26 cellular contexts compared by ENCODE assay signal in genomic region chr6:16564430-16564829, GRCh38.
A peak's percentile ranks its signal among the peaks of the same experiment; 100 is the strongest.
DNase-seq lines count a peak whose midpoint lies in the region; ATAC-seq, FAIRE-seq and TF ChIP-seq lines count a peak whose summit lies in the region.
"Had no signal": no experiment of that assay in that cellular context is flagged by ENCODE, and none has a peak within 500 bp of the region (broad histone marks: within the 10 kb centered on the region; RNA-seq: fewer than 3 reads in every experiment).

No MANE protein-coding gene starts in this region.

- no peaks in the 10 kb centered on the region for H3K27me3 Mint-ChIP-seq in osteocyte (ENCODE audit: unreplicated experiment)
- H3K27me3 Mint-ChIP-seq: activated CD8-positive, alpha-beta memory T cell treated with anti-CD3 and anti-CD28 coated beads, Interleukin-2, amount 10 ng/mL, durations not matched to agents 7 days and 5 days; stimulated activated memory B cell treated with anti-CD40 and anti-IgM and Interleukin-4, amounts not matched to agents 10 μg/mL and 1 μg/mL and 100 μg/mL, for 72 hours had no signal

- H3K4me3 ChIP-seq in fibroblast of lung (replicated peaks in 1 of 4; ENCODE audit: control extremely low read depth in 1 of 4, insufficient read depth in 1 of 4, low read depth in 3 of 4, low read length in 4 of 4): no peak overlapping the region
- H3K4me3 ChIP-seq: left lung had no signal

- H3K4me1 Mint-ChIP-seq in osteocyte (ENCODE audit: unreplicated experiment): no peaks in the 10 kb centered on the region

- H3K27ac ChIP-seq in fibroblast of lung (ENCODE audit: insufficient read depth, low read length): no peak overlapping the region
- H3K27ac ChIP-seq: left lung, neutrophil had no signal

- no peaks in the 10 kb centered on the region for H3K4me1 ChIP-seq in fibroblast of lung (ENCODE audit: control insufficient read depth, extremely low read depth, insufficient read depth, low read length)
- H3K4me1 ChIP-seq: left lung had no signal

- no peaks in the 10 kb centered on the region for H3K9me3 ChIP-seq in fibroblast of lung (ENCODE audit: control insufficient read depth, insufficient read depth, low read depth, low read length)
- H3K9me3 ChIP-seq: left lung, neutrophil had no signal

- peak overlapping the region; percentile 50 for H3K27ac Mint-ChIP-seq in osteocyte (ENCODE audit: unreplicated experiment)
- H3K27ac Mint-ChIP-seq: activated CD8-positive, alpha-beta memory T cell treated with anti-CD3 and anti-CD28 coated beads, Interleukin-2, amount 10 ng/mL, durations not matched to agents 7 days and 5 days; stimulated activated memory B cell treated with anti-CD40 and anti-IgM and Interleukin-4, amounts not matched to agents 10 μg/mL and 1 μg/mL and 100 μg/mL, for 72 hours had no signal

- H3K27me3 ChIP-seq in fibroblast of lung (ENCODE audit: control insufficient read depth, insufficient read depth, low read length): no peaks in the 10 kb centered on the region
- H3K27me3 ChIP-seq: left lung, neutrophil had no signal

- no peak overlapping the region for H3K4me3 Mint-ChIP-seq in osteocyte (ENCODE audit: unreplicated experiment)
- H3K4me3 Mint-ChIP-seq: activated CD8-positive, alpha-beta memory T cell treated with anti-CD3 and anti-CD28 coated beads, Interleukin-2, amount 10 ng/mL, durations not matched to agents 7 days and 5 days; stimulated activated memory B cell treated with anti-CD40 and anti-IgM and Interleukin-4, amounts not matched to agents 10 μg/mL and 1 μg/mL and 100 μg/mL, for 72 hours had no signal

- DNase-seq in H54 (ENCODE audit: insufficient read length, low spot score) (no peak), fibroblast of lung (ENCODE audit: low read depth in 2 of 2) (peak; percentile 28 to 55), osteocyte (ENCODE audit: extremely low spot score, unreplicated experiment) (no peak), inferior parietal cortex (ENCODE audit: extremely low spot score) (no peak), NCI-H1417 treated with DMSO at 0.1 percent for 48 hours (lab: John Stamatoyannopoulos, UW) (no peak)
- DNase-seq: activated CD4-positive, alpha-beta T cell treated with anti-CD3 and anti-CD28 coated beads, Interleukin-2, amount 50 U/mL, for 4 hours; activated CD8-positive, alpha-beta memory T cell treated with anti-CD3 and anti-CD28 coated beads, Interleukin-2, amount 10 ng/mL, durations not matched to agents 7 days and 5 days; activated T-cell treated with anti-CD3 and anti-CD28 coated beads, Interleukin-2, amount 50 U/mL, for 48 hours; DMS53; Kasumi-1; left lung; mesendoderm; NCI-H1436; NCI-H2081 treated with DMSO at 0.1 percent for 48 hours; NCI-H2227 treated with DMSO at 0.1 percent for 48 hours; NCI-H526; T-helper 2 cell; trophoblast cell had no signal

- no peak overlapping the region for H3K9ac ChIP-seq in fibroblast of lung (ENCODE audit: insufficient read depth, low read length)

- TF ChIP-seq POLR2A in H54 (IDR thresholded peaks at IDR 0.05; ENCODE audit: low read depth, low read length): no peak

- H2AFZ ChIP-seq in fibroblast of lung (ENCODE audit: low read length): no peak overlapping the region

- H3K36me3 ChIP-seq in fibroblast of lung (ENCODE audit: control insufficient read depth, insufficient read depth, low read length): no peaks in the 10 kb centered on the region

- FAIRE-seq in H54 (lab: Jason Lieb, UNC): peak; percentile 50
- FAIRE-seq: H1, islet of Langerhans had no signal

- H3K9me3 Mint-ChIP-seq in osteocyte (ENCODE audit: unreplicated experiment): no peaks in the 10 kb centered on the region
- H3K9me3 Mint-ChIP-seq: stimulated activated memory B cell treated with anti-CD40 and anti-IgM and Interleukin-4, amounts not matched to agents 10 μg/mL and 1 μg/mL and 100 μg/mL, for 72 hours had no signal

- TF ChIP-seq CTCF in fibroblast of lung (conservative IDR thresholded peaks at IDR 0.05 in 1 of 2, IDR thresholded peaks at IDR 0.05 in 1 of 2; ENCODE audit: low read depth in 1 of 2, low read length in 2 of 2) (no peak), osteocyte (IDR thresholded peaks at IDR 0.05) (no peak)

- ATAC-seq in SK-N-SH treated with all-trans-retinoic acid at 6 μM for 48 hours (peak; percentile 54; the same call in 2 of the 3 replicates), HG02852 (IDR thresholded peaks at IDR 0.05; ENCODE audit: unreplicated experiment) (no peak), GM21360 (IDR thresholded peaks at IDR 0.05; ENCODE audit: unreplicated experiment) (no peak)
- ATAC-seq: activated CD4-positive, CD25-positive, alpha-beta regulatory T cell treated with anti-CD3 and anti-CD28 coated beads, Interleukin-2, amount 50 U/mL, for 24 hours; activated CD8-positive, alpha-beta memory T cell treated with anti-CD3 and anti-CD28 coated beads, Interleukin-2, amount 10 ng/mL, durations not matched to agents 7 days and 5 days; left lung; stimulated activated memory B cell treated with anti-CD40 and anti-IgM and Interleukin-4, amounts not matched to agents 10 μg/mL and 1 μg/mL and 100 μg/mL, for 72 hours had no signal

- no peak overlapping the region for H3K4me2 ChIP-seq in fibroblast of lung (ENCODE audit: extremely low read depth, insufficient read depth, low read length)

- H3K79me2 ChIP-seq in fibroblast of lung (ENCODE audit: control insufficient read depth, insufficient read depth, low read length): no peaks in the 10 kb centered on the region

- no peaks in the 10 kb centered on the region for H4K20me1 ChIP-seq in fibroblast of lung (ENCODE audit: control insufficient read depth, extremely low read depth, insufficient read depth, low read length)

- peaks cover 7% of the 10 kb centered on the region for H3K36me3 Mint-ChIP-seq in osteocyte (ENCODE audit: unreplicated experiment)

TF ChIP-seq in SK-N-SH treated with all-trans-retinoic acid at 6 μM for 48 hours, 23 proteins besides CTCF, POLR2A, EP300 and RAD21:
- no peak for TF ChIP-seq ZNF8 (CRISPR knock-in tag; IDR thresholded peaks at IDR 0.05)
- TF ChIP-seq ESRRG (CRISPR knock-in tag; IDR thresholded peaks at IDR 0.05): no peak
- no peak for TF ChIP-seq TOX (CRISPR knock-in tag; IDR thresholded peaks at IDR 0.05; ENCODE audit: borderline replicate concordance)
- no peak for TF ChIP-seq SNAI2 (CRISPR knock-in tag; IDR thresholded peaks at IDR 0.05)
- TF ChIP-seq ZFP30 (CRISPR knock-in tag; IDR thresholded peaks at IDR 0.05): no peak

Comparison
In these comparisons a context has a peak if more than half of its experiments do, and no peak if none do; other contexts are left out.
1. DNase-seq: peak in fibroblast of lung (2 of 2); none in H54 (single experiment), osteocyte (single experiment), inferior parietal cortex (single experiment) and NCI-H1417 treated with DMSO at 0.1 percent for 48 hours (single experiment).